ENCODE assay signal across 11 cellular contexts in the genomic region with DNA sequence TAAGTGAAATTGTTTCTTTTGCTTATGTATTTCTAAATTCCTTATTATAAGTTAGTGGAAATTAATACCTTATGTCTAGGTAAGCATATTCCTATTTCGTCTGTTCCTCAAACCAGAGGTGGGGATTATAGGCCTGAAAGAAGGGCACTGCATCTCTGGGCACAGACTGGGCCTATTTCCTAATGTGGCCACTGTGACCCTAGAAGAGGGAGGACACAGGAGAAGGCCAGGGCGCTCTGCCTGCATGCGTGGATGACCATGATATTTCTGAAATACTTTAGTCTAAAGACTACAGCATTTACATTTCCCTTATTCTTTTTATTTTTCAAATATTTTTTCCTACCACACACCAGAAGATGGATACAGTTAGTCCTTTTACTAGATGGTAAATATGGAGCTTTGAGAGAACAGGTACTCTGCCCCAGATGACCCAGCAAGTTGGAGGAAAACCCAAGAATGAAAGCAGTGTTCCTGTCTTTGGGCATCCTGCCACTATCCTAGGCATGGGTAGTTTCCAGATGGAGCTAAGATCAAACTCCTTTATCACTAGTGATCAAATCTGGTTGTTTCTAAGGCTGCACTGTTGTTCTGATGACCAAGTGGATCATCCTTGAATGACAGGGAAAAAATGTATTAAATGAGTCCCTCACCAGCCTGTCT. TPM values are rescaled to one million over a fixed set of nuclear protein-coding genes. Genes with fewer than 3 reads are reported as not detected.
DNase-seq lines count a peak whose midpoint lies in the region; ATAC-seq and TF ChIP-seq lines count a peak whose summit lies in the region.
"Had no signal": no experiment of that assay in that cellular context is flagged by ENCODE, and none has a peak within 500 bp of the region (broad histone marks: within the 10 kb centered on the region; RNA-seq: fewer than 3 reads in every experiment).

No MANE protein-coding gene starts in this region.

- peak overlapping the region; percentile 99 for H2BK12ac ChIP-seq in trophoblast cell (ENCODE audit: low read length)

- H3K27ac ChIP-seq in right atrium auricular region, result peak overlapping the region; percentile 77 to 91
- peak overlapping the region; percentile 73 to 96 (median 89) for H3K27ac ChIP-seq in gastroesophageal sphincter
- H3K27ac ChIP-seq in trophoblast cell (ENCODE audit: low read depth, low read length), result peak overlapping the region; percentile 98
- H3K27ac ChIP-seq in WERI-Rb-1, result no peak overlapping the region

- peaks cover 13% of the 10 kb centered on the region for H3K4me1 Mint-ChIP-seq in glutamatergic neuron (ENCODE audit: low read depth, unreplicated experiment)

- TF ChIP-seq CTCF in right atrium auricular region (IDR thresholded peaks at IDR 0.05), result no peak
- TF ChIP-seq CTCF in gastroesophageal sphincter (IDR thresholded peaks at IDR 0.05), result no peak
- TF ChIP-seq CTCF in WERI-Rb-1 (IDR thresholded peaks at IDR 0.05; ENCODE audit: low read depth, low read length), result no peak
- no peak for TF ChIP-seq CTCF in glutamatergic neuron (IDR thresholded peaks at IDR 0.05; ENCODE audit: partially characterized antibody, unreplicated experiment)

- intact Hi-C loops in Right ventricle myocardium superior (cut with DNase I), result no loop called here

- no peaks in the 10 kb centered on the region for H3K9me3 ChIP-seq in right atrium auricular region
- H3K9me3 ChIP-seq in gastroesophageal sphincter, result no peaks in the 10 kb centered on the region
- no peaks in the 10 kb centered on the region for H3K9me3 ChIP-seq in trophoblast cell (ENCODE audit: insufficient read depth, low read depth, low read length)
- no peaks in the 10 kb centered on the region for H3K9me3 ChIP-seq in WERI-Rb-1 (ENCODE audit: severe bottlenecking)

- H2AK5ac ChIP-seq in trophoblast cell (ENCODE audit: low read length), result peak overlapping the region; percentile 85

- ATAC-seq in Right ventricle myocardium superior (ENCODE audit: poor library complexity) (no peak), gastroesophageal sphincter (peak; percentile 2)
- ATAC-seq: K562 had no signal

- peak overlapping the region; percentile 98 for H2BK120ac ChIP-seq in trophoblast cell (ENCODE audit: insufficient read depth, low read length, poor library complexity)

- no peak overlapping the region for H4K12ac ChIP-seq in trophoblast cell (ENCODE audit: low read depth, low read length)

- no peak for TF ChIP-seq POLR2A in gastroesophageal sphincter (IDR thresholded peaks at IDR 0.05)

- TF ChIP-seq EP300 in gastroesophageal sphincter (IDR thresholded peaks at IDR 0.05), result no peak

- DNase-seq in right atrium auricular region (ENCODE audit: low spot score) (no peak), Right ventricle myocardium superior (no peak), trophoblast cell (peak in 1 of 2 donors; percentile 5), WERI-Rb-1 (no peak), glutamatergic neuron (no peak), NCI-H1092 (lab: John Stamatoyannopoulos, UW) (no peak), ACHN (no peak)
- DNase-seq: activated CD4-positive, alpha-beta T cell treated with anti-CD3 and anti-CD28 coated beads, Interleukin-2, amount 50 U/mL, for 4 hours; NCI-H2227 treated with DMSO at 0.1 percent for 48 hours had no signal

- H3K36me3 Mint-ChIP-seq in glutamatergic neuron (ENCODE audit: unreplicated experiment), result no peaks in the 10 kb centered on the region

- H2AFZ ChIP-seq in trophoblast cell (ENCODE audit: insufficient read depth, low read length, poor library complexity), result peak overlapping the region; percentile 39

- H3K4me2 ChIP-seq in trophoblast cell (ENCODE audit: low read length), result no peak overlapping the region

- H3K4ac ChIP-seq in trophoblast cell (ENCODE audit: low read depth, low read length), result peak overlapping the region; percentile 91

- H3K27me3 ChIP-seq in right atrium auricular region (no peaks in the 10 kb centered on the region), gastroesophageal sphincter (no peaks in the 10 kb centered on the region), trophoblast cell (ENCODE audit: insufficient read depth, low read length) (no peaks in the 10 kb centered on the region), WERI-Rb-1 (ENCODE audit: insufficient read depth, low read depth, severe bottlenecking) (no peaks in the 10 kb centered on the region)

- H3K4me3 ChIP-seq in right atrium auricular region, result no peak overlapping the region
- no peak overlapping the region for H3K4me3 ChIP-seq in gastroesophageal sphincter
- no peak overlapping the region for H3K4me3 ChIP-seq in trophoblast cell (ENCODE audit: low read depth, low read length)
- H3K4me3 ChIP-seq in WERI-Rb-1 (ENCODE audit: low read depth, low read length), result no peak overlapping the region
- H3K4me3 ChIP-seq: K562 had no signal

- no peaks in the 10 kb centered on the region for H3K9me3 Mint-ChIP-seq in glutamatergic neuron (ENCODE audit: unreplicated experiment)

- H3K9ac ChIP-seq in trophoblast cell (ENCODE audit: low read length), result no peak overlapping the region

- H4K8ac ChIP-seq in trophoblast cell (ENCODE audit: low read depth, low read length), result peak overlapping the region; percentile 73

- peaks cover 3% of the 10 kb centered on the region for H3K27me3 Mint-ChIP-seq in glutamatergic neuron (ENCODE audit: unreplicated experiment)

- H3K4me1 ChIP-seq in right atrium auricular region (peaks cover 0 to 76% of the 10 kb centered on the region in 2 donors), gastroesophageal sphincter (peaks cover 66 to 98% (median 68%) of the 10 kb centered on the region in 3 donors), trophoblast cell (ENCODE audit: control insufficient read depth in 1 of 2, insufficient read depth in 2 of 2, low read length in 2 of 2) (peaks cover 32 to 49% of the 10 kb centered on the region in 2 experiments)

- in situ Hi-C loops in ACHN (cut with HindIII; ENCODE audit: low pct_ligation_motif_present, low pct_unique_long_range_greater_than_20kb, low sequenced_read_pairs), result no loop called here

- H4K91ac ChIP-seq in trophoblast cell (ENCODE audit: low read depth, low read length), result peak overlapping the region; percentile 94

- no peak overlapping the region for H3K4me3 Mint-ChIP-seq in glutamatergic neuron (ENCODE audit: unreplicated experiment)

- H3K79me1 ChIP-seq in trophoblast cell (ENCODE audit: low read length), result peaks cover 30% of the 10 kb centered on the region

- peak overlapping the region; percentile 95 for H3K14ac ChIP-seq in trophoblast cell (ENCODE audit: low read length)

- no peak overlapping the region for H3K23ac ChIP-seq in trophoblast cell (ENCODE audit: low read length)

- no peak overlapping the region for H3K27ac Mint-ChIP-seq in glutamatergic neuron (ENCODE audit: unreplicated experiment)

- H3K18ac ChIP-seq in trophoblast cell (ENCODE audit: low read length), result peak overlapping the region; percentile 90

- H3K79me2 ChIP-seq in trophoblast cell (ENCODE audit: control insufficient read depth, insufficient read depth, low read length, poor library complexity), result peaks cover 2% of the 10 kb centered on the region

- WGBS in gastroesophageal sphincter (ENCODE audit: low coverage in 1 of 2), 2 donors, result 70 to 72% methylated on average over 3 of the region's 3 CpGs
- no CpG with 5 or more reads among the region's 3 CpGs for WGBS in trophoblast cell (ENCODE audit: extremely low coverage, insufficient coverage, insufficient read length)

- H3K36me3 ChIP-seq in right atrium auricular region (no peaks in the 10 kb centered on the region), gastroesophageal sphincter (no peaks in the 10 kb centered on the region), trophoblast cell (ENCODE audit: control insufficient read depth in 1 of 2, insufficient read depth in 2 of 2, low read length in 2 of 2) (no peaks in the 10 kb centered on the region), WERI-Rb-1 (no peaks in the 10 kb centered on the region)

- peak overlapping the region; percentile 97 for H2BK5ac ChIP-seq in trophoblast cell (ENCODE audit: low read depth, low read length, poor library complexity)

RNA-seq across cellular contexts. Expression of a gene that starts 27.8 kb away (rescaled TPM):
- total RNA-seq in right atrium auricular region (10 to 100 TPM; 33.0 to 49.1 TPM), Right ventricle myocardium superior (25.7 TPM), gastroesophageal sphincter (10 to 100 TPM; 43.8 to 85.4 (median 59.6) TPM), glutamatergic neuron (ENCODE audit: unreplicated experiment) (84.4 TPM)
- polyA plus RNA-seq in trophoblast cell (2013), result 8.5 and 9.1 TPM in 2 replicates
